ENCODE assay signal across 20 cellular contexts in the genomic region with DNA sequence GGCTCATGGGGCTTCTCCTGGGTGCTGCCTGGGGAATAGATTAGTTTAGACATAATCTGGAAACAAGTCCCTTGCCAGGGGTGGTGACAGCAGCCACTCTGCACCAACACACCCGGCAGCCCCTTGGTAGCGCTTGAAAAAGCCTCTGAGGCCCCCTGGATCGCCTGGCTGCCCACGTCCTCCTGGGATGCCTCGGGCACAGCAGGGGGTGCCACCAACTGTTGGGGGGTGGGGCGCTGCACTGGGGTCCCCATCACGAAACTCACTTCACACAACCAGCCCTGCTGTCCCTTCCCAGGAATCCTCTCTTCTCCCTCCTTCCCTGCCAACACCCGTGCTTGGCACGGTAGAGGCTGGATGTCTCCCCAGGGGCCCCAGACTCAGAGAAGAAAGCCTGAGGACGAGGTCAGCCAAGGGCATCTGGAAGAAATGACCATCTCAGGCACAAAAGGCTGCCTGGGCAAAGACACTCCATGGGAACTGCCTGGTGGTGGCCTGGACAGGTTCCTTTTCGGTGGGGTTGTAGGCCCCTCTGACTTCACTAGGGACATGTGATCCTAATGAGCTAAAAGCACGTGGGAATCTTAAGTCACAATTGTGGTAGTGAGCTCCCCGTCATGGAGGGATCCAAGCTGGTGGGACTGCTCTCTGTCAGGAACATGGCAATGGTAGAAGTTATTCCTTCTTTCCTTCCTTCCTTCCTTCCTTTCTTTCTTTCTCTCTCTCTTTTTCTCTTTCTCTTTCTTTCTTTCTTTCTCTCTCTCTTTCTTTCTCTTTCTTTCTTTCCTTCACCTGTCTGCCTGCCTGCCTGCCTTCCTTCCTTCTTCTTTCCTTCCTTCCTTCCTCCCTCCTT. TPM values are rescaled to one million over a fixed set of nuclear protein-coding genes. Genes with fewer than 3 reads are reported as not detected.
DNase-seq lines count a peak whose midpoint lies in the region; ATAC-seq, FAIRE-seq and TF ChIP-seq lines count a peak whose summit lies in the region.
"Had no signal": no experiment of that assay in that cellular context is flagged by ENCODE, and none has a peak within 500 bp of the region (broad histone marks: within the 10 kb centered on the region; RNA-seq: fewer than 3 reads in every experiment).

No MANE protein-coding gene starts in this region.

- no peaks in the 10 kb centered on the region for H3K9me3 Mint-ChIP-seq in natural killer cell treated with Interleukin-12 subunit alpha and Interleukin-12 subunit beta and Interleukin-15 and Interleukin-18, amount 100 ng/mL, for 72 hours
- no peaks in the 10 kb centered on the region for H3K9me3 Mint-ChIP-seq in natural killer cell

- H3K4me1 Mint-ChIP-seq in natural killer cell treated with Interleukin-12 subunit alpha and Interleukin-12 subunit beta and Interleukin-15 and Interleukin-18, amount 100 ng/mL, for 72 hours (ENCODE audit: low read depth in 2 of 2): no peaks in the 10 kb centered on the region
- H3K4me1 Mint-ChIP-seq in natural killer cell: no peaks in the 10 kb centered on the region

- FAIRE-seq in GM19239 (lab: Jason Lieb, UNC): no peak
- FAIRE-seq: GM12891, GM18507, H54, RCC 7860 had no signal

- no peaks in the 10 kb centered on the region for H3K27me3 Mint-ChIP-seq in natural killer cell treated with Interleukin-12 subunit alpha and Interleukin-12 subunit beta and Interleukin-15 and Interleukin-18, amount 100 ng/mL, for 72 hours
- no peaks in the 10 kb centered on the region for H3K27me3 Mint-ChIP-seq in natural killer cell (ENCODE audit: low read depth in 2 of 2)

- TF ChIP-seq CTCF in natural killer cell (IDR thresholded peaks at IDR 0.05): no peak

- H3K4me3 Mint-ChIP-seq in natural killer cell treated with Interleukin-12 subunit alpha and Interleukin-12 subunit beta and Interleukin-15 and Interleukin-18, amount 100 ng/mL, for 72 hours: no peak overlapping the region
- H3K4me3 Mint-ChIP-seq in natural killer cell: no peak overlapping the region

- H3K36me3 Mint-ChIP-seq in natural killer cell treated with Interleukin-12 subunit alpha and Interleukin-12 subunit beta and Interleukin-15 and Interleukin-18, amount 100 ng/mL, for 72 hours: no peaks in the 10 kb centered on the region
- H3K36me3 Mint-ChIP-seq in natural killer cell: no peaks in the 10 kb centered on the region

- no peak overlapping the region for H3K27ac Mint-ChIP-seq in natural killer cell treated with Interleukin-12 subunit alpha and Interleukin-12 subunit beta and Interleukin-15 and Interleukin-18, amount 100 ng/mL, for 72 hours
- no peak overlapping the region for H3K27ac Mint-ChIP-seq in natural killer cell

- DNase-seq in natural killer cell treated with Interleukin-12 subunit alpha and Interleukin-12 subunit beta and Interleukin-15 and Interleukin-18, amount 100 ng/mL, for 72 hours (ENCODE audit: low spot score): peak; percentile 54
- no peak for DNase-seq in natural killer cell
- DNase-seq in epidermal melanocyte (ENCODE audit: insufficient read length, low spot score): peak; percentile 12
- no peak for DNase-seq in sciatic nerve (ENCODE audit: low spot score)
- no peak for DNase-seq in GM19239 (ENCODE audit: insufficient read length, low spot score)
- DNase-seq: DMS 273 treated with DMSO at 0.1 percent for 48 hours, GF-D8, KBM-7, MV-4-11, NCI-H1417, NCI-H187 treated with DMSO at 0.1 percent for 48 hours, NCI-H446 had no signal

- ATAC-seq in natural killer cell treated with Interleukin-12 subunit alpha and Interleukin-12 subunit beta and Interleukin-15 and Interleukin-18, amount 100 ng/mL, for 72 hours: no peak
- ATAC-seq in natural killer cell (no peak), sciatic nerve (peak; percentile 6), GM19395 (IDR thresholded peaks at IDR 0.05; ENCODE audit: unreplicated experiment) (no peak), GM18517 (IDR thresholded peaks at IDR 0.05; ENCODE audit: unreplicated experiment) (no peak), HG03432 (IDR thresholded peaks at IDR 0.05; ENCODE audit: unreplicated experiment) (no peak)

- intact Hi-C loops in natural killer cell (cut with micrococcal nuclease): no loop called here
- intact Hi-C loops in sciatic nerve (cut with DNase I): no loop called here

RNA-seq across cellular contexts. Expression of a gene that starts 11.3 kb away (rescaled TPM):
- not detected for total RNA-seq in natural killer cell treated with Interleukin-12 subunit alpha and Interleukin-12 subunit beta and Interleukin-15 and Interleukin-18, amount 100 ng/mL, for 72 hours
- total RNA-seq in natural killer cell (not detected), sciatic nerve (not detected)
- total RNA-seq: Right ventricle myocardium superior had no signal

RNA-seq across cellular contexts. Expression of a gene that starts 30.0 kb away (rescaled TPM):
- not detected for total RNA-seq in natural killer cell treated with Interleukin-12 subunit alpha and Interleukin-12 subunit beta and Interleukin-15 and Interleukin-18, amount 100 ng/mL, for 72 hours
- total RNA-seq in natural killer cell (1 to 10 TPM in 1 of 3 donors, not detected in 2; 1.2 TPM), sciatic nerve (6.2 TPM)

RNA-seq across cellular contexts. Expression of a gene that starts 41.5 kb away (rescaled TPM):
- not detected for total RNA-seq in natural killer cell treated with Interleukin-12 subunit alpha and Interleukin-12 subunit beta and Interleukin-15 and Interleukin-18, amount 100 ng/mL, for 72 hours
- total RNA-seq in natural killer cell: under 1 TPM; 0.09 to 0.30 (median 0.20) TPM
- total RNA-seq in sciatic nerve: 0.85 TPM

Comparison
In these comparisons a context has a peak if more than half of its experiments do, and no peak if none do; other contexts are left out.
1. DNase-seq: peak in natural killer cell treated with Interleukin-12 subunit alpha and Interleukin-12 subunit beta and Interleukin-15 and Interleukin-18, amount 100 ng/mL, for 72 hours (single experiment) and epidermal melanocyte (single experiment); none in natural killer cell (single experiment), sciatic nerve (single experiment) and GM19239 (single experiment).